ENCODE assay signal across 8 cellular contexts in genomic region chr22:20885557-20886323, GRCh38. TPM values are rescaled to one million over a fixed set of nuclear protein-coding genes. Genes with fewer than 3 reads are reported as not detected.
A peak's percentile ranks its signal among the peaks of the same experiment; 100 is the strongest.
DNase-seq lines count a peak whose midpoint lies in the region; ATAC-seq, FAIRE-seq and TF ChIP-seq lines count a peak whose summit lies in the region.

No MANE protein-coding gene starts in this region.

- peak; percentile 78 for ATAC-seq in activated CD8-positive, alpha-beta T cell treated with anti-CD3 and anti-CD28 coated beads, Interleukin-2, amount 10 ng/mL, durations not matched to agents 7 days and 5 days
- no peak for ATAC-seq in HG02588 (IDR thresholded peaks at IDR 0.05; ENCODE audit: unreplicated experiment)

- no peak overlapping the region for H3K4me3 Mint-ChIP-seq in activated CD8-positive, alpha-beta T cell treated with anti-CD3 and anti-CD28 coated beads, Interleukin-2, amount 10 ng/mL, durations not matched to agents 7 days and 5 days

- peak overlapping the region; percentile 19 for H3K27ac Mint-ChIP-seq in activated CD8-positive, alpha-beta T cell treated with anti-CD3 and anti-CD28 coated beads, Interleukin-2, amount 10 ng/mL, durations not matched to agents 7 days and 5 days

- H3K4me3 ChIP-seq in BE2C (ENCODE audit: low read depth, low read length), result peak overlapping the region; percentile 11; the same call in 1 of the 2 replicates

- CTCF ChIA-PET in activated CD8-positive, alpha-beta T cell treated with anti-CD3 and anti-CD28 coated beads, Interleukin-2, amount 10 ng/mL, durations not matched to agents 7 days and 5 days (lab: Charles Lee), result interaction anchor here (0.7 to 1.7 kb wide), 12 partner anchors 11 to 102 kb away, joined by 3 to 6 read pairs (median 4); partner anchors contain the start of gene CRKL

- POLR2A ChIA-PET in activated CD8-positive, alpha-beta T cell treated with anti-CD3 and anti-CD28 coated beads, Interleukin-2, amount 10 ng/mL, durations not matched to agents 7 days and 5 days (lab: Charles Lee), result no interaction called here

- H3K4me1 ChIP-seq in BE2C, result peaks cover 25% of the 10 kb centered on the region

- H3K36me3 Mint-ChIP-seq in activated CD8-positive, alpha-beta T cell treated with anti-CD3 and anti-CD28 coated beads, Interleukin-2, amount 10 ng/mL, durations not matched to agents 7 days and 5 days (ENCODE audit: low read depth), result peaks cover 46% of the 10 kb centered on the region

- H3K36me3 ChIP-seq in BE2C, result peaks cover 12% of the 10 kb centered on the region; the same call in 1 of the 2 replicates

- H3K9me3 ChIP-seq in BE2C, result no peaks in the 10 kb centered on the region

- DNase-seq in BE2C (peak; percentile 91), H54 (ENCODE audit: insufficient read length, low spot score) (peak; percentile 73), NCI-H69 (lab: John Stamatoyannopoulos, UW) (peak; percentile 50), erythroblast (lab: John Stamatoyannopoulos, UW) (peak; percentile 83 to 86), midbrain (lab: John Stamatoyannopoulos, UW) (peak; percentile 77)
- DNase-seq in activated CD8-positive, alpha-beta T cell treated with anti-CD3 and anti-CD28 coated beads, Interleukin-2, amount 10 ng/mL, durations not matched to agents 7 days and 5 days, result peak; percentile 53
- DNase-seq in stimulated activated CD8-positive, alpha-beta memory T cell treated with anti-CD3 and anti-CD28 coated beads, Interleukin-4, amount 100 ng/mL, for 24 hours (ENCODE audit: low read depth), result peak; percentile 24

- H3K27me3 Mint-ChIP-seq in activated CD8-positive, alpha-beta T cell treated with anti-CD3 and anti-CD28 coated beads, Interleukin-2, amount 10 ng/mL, durations not matched to agents 7 days and 5 days (ENCODE audit: low read depth), result no peaks in the 10 kb centered on the region

- TF ChIP-seq POLR2A in H54 (IDR thresholded peaks at IDR 0.05; ENCODE audit: low read depth, low read length) (no peak), erythroblast (IDR thresholded peaks at IDR 0.05; ENCODE audit: low read length) (no peak)

- no peaks in the 10 kb centered on the region for H3K9me3 Mint-ChIP-seq in activated CD8-positive, alpha-beta T cell treated with anti-CD3 and anti-CD28 coated beads, Interleukin-2, amount 10 ng/mL, durations not matched to agents 7 days and 5 days (ENCODE audit: insufficient read depth)

- no peaks in the 10 kb centered on the region for H3K4me1 Mint-ChIP-seq in activated CD8-positive, alpha-beta T cell treated with anti-CD3 and anti-CD28 coated beads, Interleukin-2, amount 10 ng/mL, durations not matched to agents 7 days and 5 days (ENCODE audit: low read depth)

- FAIRE-seq in H54 (lab: Jason Lieb, UNC), result peak; percentile 72

- TF ChIP-seq CTCF in BE2C (IDR thresholded peaks at IDR 0.05; ENCODE audit: low read depth, low read length), result peak; percentile 98

- no peaks in the 10 kb centered on the region for H3K27me3 ChIP-seq in BE2C

RNA-seq across cellular contexts. Expression of gene SNAP29, which starts 26.9 kb away (rescaled TPM):
- 26.5 TPM for polyA plus RNA-seq in BE2C (2012; ENCODE audit: insufficient read depth, insufficient read length, low read depth)
- 10 to 100 TPM; 30.7 to 32.3 TPM for total RNA-seq in activated CD8-positive, alpha-beta T cell treated with anti-CD3 and anti-CD28 coated beads, Interleukin-2, amount 10 ng/mL, durations not matched to agents 7 days and 5 days

RNA-seq across cellular contexts. Expression of gene PI4KA, which starts 27.1 kb away (rescaled TPM):
- 155 TPM for polyA plus RNA-seq in BE2C (2012; ENCODE audit: insufficient read depth, insufficient read length, low read depth)
- total RNA-seq in activated CD8-positive, alpha-beta T cell treated with anti-CD3 and anti-CD28 coated beads, Interleukin-2, amount 10 ng/mL, durations not matched to agents 7 days and 5 days, result 100 to 1,000 TPM; 112 to 120 TPM

RNA-seq across cellular contexts. Expression of gene CRKL, which starts 31.5 kb away (rescaled TPM):
- polyA plus RNA-seq in BE2C (2012; ENCODE audit: insufficient read depth, insufficient read length, low read depth), result 51.2 TPM
- 10 to 100 TPM; 87.0 to 87.4 TPM for total RNA-seq in activated CD8-positive, alpha-beta T cell treated with anti-CD3 and anti-CD28 coated beads, Interleukin-2, amount 10 ng/mL, durations not matched to agents 7 days and 5 days

Comparison
In these comparisons a context has a peak if more than half of its experiments do, and no peak if none do; other contexts are left out.
1. DNase-seq: peak in every context shown above with its lines; median percentile 91 in BE2C; 84 in erythroblast; 77 in midbrain; 73 in H54; 53 in activated CD8-positive, alpha-beta T cell treated with anti-CD3 and anti-CD28 coated beads, Interleukin-2, amount 10 ng/mL, durations not matched to agents 7 days and 5 days; 50 in NCI-H69; 24 in stimulated activated CD8-positive, alpha-beta memory T cell treated with anti-CD3 and anti-CD28 coated beads, Interleukin-4, amount 100 ng/mL, for 24 hours.